ENCODE assay signal across 3 cellular contexts in genomic region chr4:17699380-17699779, GRCh38.
"Had no signal": no experiment of that assay in that cellular context is flagged by ENCODE, and none has a peak within 500 bp of the region (broad histone marks: within the 10 kb centered on the region; RNA-seq: fewer than 3 reads in every experiment).

No MANE protein-coding gene starts in this region.

- H3K4me3 ChIP-seq: GM12878 had no signal

- DNase-seq: GDM1, GF-D8 had no signal
